Comparison of ENCODE assay signal across 2 cellular contexts in genomic region chr11:64439772-64440491, GRCh38.
TF ChIP-seq lines count a peak whose summit lies in the region.

No MANE protein-coding gene starts in this region.

TF ChIP-seq in H1, 55 proteins besides CTCF, POLR2A, EP300 and RAD21:
- TF ChIP-seq KDM1A (IDR thresholded peaks at IDR 0.05; ENCODE audit: borderline replicate concordance, low read length) = 0 out of 2 replicates have a peak, but pooled peaks have one; percentile 19
TF ChIP-seq in H1: peak in this region for 1; not testable (repeated sequence) for 54.

TF ChIP-seq in HepG2, 621 proteins besides CTCF, POLR2A, EP300 and RAD21:
- TF ChIP-seq RBAK (CRISPR knock-in tag; IDR thresholded peaks at IDR 0.05) = peak; percentile 88
TF ChIP-seq in HepG2: peak in this region for 1; not testable (repeated sequence) for 620.
